ENCODE assay signal across 17 cellular contexts in genomic region chr5:16536246-16536645, GRCh38.
A peak's percentile ranks its signal among the peaks of the same experiment; 100 is the strongest.
DNase-seq lines count a peak whose midpoint lies in the region; ATAC-seq and TF ChIP-seq lines count a peak whose summit lies in the region.
"Had no signal": no experiment of that assay in that cellular context is flagged by ENCODE, and none has a peak within 500 bp of the region (broad histone marks: within the 10 kb centered on the region; RNA-seq: fewer than 3 reads in every experiment).

No MANE protein-coding gene starts in this region.

- CTCF ChIA-PET in CD4-positive, alpha-beta T cell (lab: Charles Lee): no interaction called here

- no peaks in the 10 kb centered on the region; the same call in none of the 2 replicates for H3K9me3 ChIP-seq in MG63
- H3K9me3 ChIP-seq in psoas muscle: no peaks in the 10 kb centered on the region
- H3K9me3 ChIP-seq in CD4-positive, alpha-beta T cell (ENCODE audit: control insufficient read depth, low read length): no peaks in the 10 kb centered on the region

- peaks cover 44% of the 10 kb centered on the region for H3K4me1 ChIP-seq in psoas muscle

- peaks cover 65% of the 10 kb centered on the region for H3K4me1 Mint-ChIP-seq in CD4-positive, alpha-beta T cell (ENCODE audit: low read depth)

- intact Hi-C loops in dorsolateral prefrontal cortex (cut with DNase I): no loop called here
- intact Hi-C loops in psoas muscle (cut with DNase I): no loop called here
- intact Hi-C loops in CD4-positive, alpha-beta T cell (cut with DNase I, micrococcal nuclease): no loop called here

- H3K36me3 ChIP-seq in MG63 (no peaks in the 10 kb centered on the region), psoas muscle (ENCODE audit: insufficient read depth in 1 of 2, low read depth in 1 of 2) (no peaks in the 10 kb centered on the region)

- no peak for ATAC-seq in psoas muscle
- ATAC-seq in CD4-positive, alpha-beta T cell (ENCODE audit: poor library complexity): no peak
- ATAC-seq in HG02970 (IDR thresholded peaks at IDR 0.05; ENCODE audit: low FRiP score, unreplicated experiment): no peak
- ATAC-seq: activated CD8-positive, alpha-beta T cell treated with anti-CD3 and anti-CD28 coated beads for 36 hours had no signal

- in situ Hi-C loops in G401 (cut with HindIII; ENCODE audit: low sequenced_read_pairs): no loop called here

- POLR2A ChIA-PET in CD4-positive, alpha-beta T cell (lab: Charles Lee): no interaction called here

- H3K9me3 Mint-ChIP-seq in CD4-positive, alpha-beta T cell: no peaks in the 10 kb centered on the region
- H3K9me3 Mint-ChIP-seq: activated CD8-positive, alpha-beta T cell treated with anti-CD3 and anti-CD28 coated beads for 36 hours; CD4-positive, CD25-positive, alpha-beta regulatory T cell had no signal

- H3K4me3 ChIP-seq in MG63 (no peak overlapping the region), dorsolateral prefrontal cortex (no peak overlapping the region), psoas muscle (no peak overlapping the region)

- H3K27me3 ChIP-seq in MG63: no peaks in the 10 kb centered on the region
- no peaks in the 10 kb centered on the region for H3K27me3 ChIP-seq in dorsolateral prefrontal cortex
- no peaks in the 10 kb centered on the region for H3K27me3 ChIP-seq in psoas muscle (ENCODE audit: insufficient read depth in 3 of 3, low read length in 2 of 3)
- H3K27me3 ChIP-seq in CD4-positive, alpha-beta T cell (ENCODE audit: control insufficient read depth, insufficient read depth, low read length): no peaks in the 10 kb centered on the region

- TF ChIP-seq CTCF in dorsolateral prefrontal cortex (IDR thresholded peaks at IDR 0.05 in 54 of 56, conservative IDR thresholded peaks at IDR 0.05 in 2 of 56; ENCODE audit: low read depth in 1 of 56, partially characterized antibody in 56 of 56): no peak
- no peak for TF ChIP-seq CTCF in psoas muscle (IDR thresholded peaks at IDR 0.05)
- TF ChIP-seq CTCF in CD4-positive, alpha-beta T cell (IDR thresholded peaks at IDR 0.05): no peak

- peaks cover 40% of the 10 kb centered on the region for H3K36me3 Mint-ChIP-seq in CD4-positive, alpha-beta T cell (ENCODE audit: low read depth)

- DNase-seq in ELR (ENCODE audit: low read depth) (peak; percentile 76), MG63 (peak; percentile 25), dorsolateral prefrontal cortex (no peak), psoas muscle (no peak), G401 (ENCODE audit: low spot score) (no peak), H4 (ENCODE audit: low spot score) (no peak)
- DNase-seq in CD4-positive, alpha-beta T cell: no peak
- DNase-seq: activated CD8-positive, alpha-beta T cell treated with anti-CD3 and anti-CD28 coated beads for 36 hours; activated effector memory CD4-positive, alpha-beta T cell treated with anti-CD3 and anti-CD28 coated beads, Interleukin-2, amount 50 U/mL, for 16 hours; caudate nucleus; CD4-positive, CD25-positive, alpha-beta regulatory T cell; endodermal cell; left cardiac atrium; NCI-H2081; NCI-H82; stimulated activated naive CD4-positive, alpha-beta T cell had no signal

- peak overlapping the region in 47 of 59 donors; percentile 0 to 91 (median 76) for H3K27ac ChIP-seq in dorsolateral prefrontal cortex
- H3K27ac ChIP-seq in psoas muscle: peak overlapping the region; percentile 95
- H3K27ac ChIP-seq in CD4-positive, alpha-beta T cell (ENCODE audit: low read depth, low read length): no peak overlapping the region

- no peak overlapping the region for H3K27ac Mint-ChIP-seq in CD4-positive, alpha-beta T cell
- H3K27ac Mint-ChIP-seq: activated CD8-positive, alpha-beta T cell treated with anti-CD3 and anti-CD28 coated beads for 36 hours; CD4-positive, CD25-positive, alpha-beta regulatory T cell; endodermal cell had no signal

- H3K27me3 Mint-ChIP-seq in CD4-positive, alpha-beta T cell: no peaks in the 10 kb centered on the region
- H3K27me3 Mint-ChIP-seq: activated CD8-positive, alpha-beta T cell treated with anti-CD3 and anti-CD28 coated beads for 36 hours; CD4-positive, CD25-positive, alpha-beta regulatory T cell had no signal

- 48 to 61% (median 51%) methylated on average over 6 of the region's 6 CpGs for whole genome bisulfite sequencing in psoas muscle, 3 donors

- H3K4me3 Mint-ChIP-seq in CD4-positive, alpha-beta T cell: no peak overlapping the region
- H3K4me3 Mint-ChIP-seq: activated CD8-positive, alpha-beta T cell treated with anti-CD3 and anti-CD28 coated beads for 36 hours; CD4-positive, CD25-positive, alpha-beta regulatory T cell; endodermal cell had no signal

Comparison
In these comparisons a context has a peak if more than half of its experiments do, and no peak if none do; other contexts are left out.
1. DNase-seq: peak in ELR (single experiment) and MG63 (single experiment); none in dorsolateral prefrontal cortex (0 of 10), psoas muscle (0 of 2), CD4-positive, alpha-beta T cell (0 of 10), G401 (single experiment) and H4 (single experiment).